Comparison of ENCODE assay signal across 8 cellular contexts in the genomic region with DNA sequence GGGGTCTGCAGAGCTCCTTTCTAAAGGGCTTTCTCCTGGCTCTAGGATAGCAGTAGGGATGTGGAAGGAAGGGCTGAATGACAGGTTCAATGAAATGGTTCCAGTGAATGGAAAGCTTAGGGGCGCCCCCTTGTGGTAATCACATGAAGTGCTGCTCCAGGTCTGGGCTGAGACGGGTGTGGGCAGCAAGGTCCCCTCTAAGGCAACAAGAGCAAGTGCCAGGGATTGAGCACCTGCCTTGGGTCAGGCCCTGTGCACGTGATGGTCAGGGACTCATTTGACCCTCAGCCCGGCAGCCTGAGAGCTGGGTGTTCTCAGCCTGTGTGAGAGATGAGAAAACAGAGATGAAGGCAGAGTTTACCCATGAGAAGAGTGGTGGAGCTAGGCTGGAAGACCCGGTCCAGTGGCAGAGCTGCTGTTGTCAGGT. TPM values are rescaled to one million over a fixed set of nuclear protein-coding genes. Genes with fewer than 3 reads are reported as not detected.
DNase-seq lines count a peak whose midpoint lies in the region; ATAC-seq and TF ChIP-seq lines count a peak whose summit lies in the region.

No MANE protein-coding gene starts in this region.

- 0 out of 2 replicates have a peak, but pooled peaks cover 4% of the 10 kb centered on the region for H3K9me3 Mint-ChIP-seq in WTC11

- peak; percentile 69 for ATAC-seq in WTC11
- ATAC-seq in HG02973 (IDR thresholded peaks at IDR 0.05; ENCODE audit: unreplicated experiment) = no peak
- no peak for ATAC-seq in GM18858 (IDR thresholded peaks at IDR 0.05; ENCODE audit: unreplicated experiment)

- no peak overlapping the region for H3K27ac ChIP-seq in breast epithelium

- H3K4me1 Mint-ChIP-seq in WTC11 = no peaks in the 10 kb centered on the region; the same call in 1 of the 2 replicates

- no peaks in the 10 kb centered on the region for H3K27me3 Mint-ChIP-seq in WTC11 (ENCODE audit: low read depth)

- no peak overlapping the region for H3K4me3 Mint-ChIP-seq in WTC11

- H3K4me1 ChIP-seq in breast epithelium = no peaks in the 10 kb centered on the region

- no peaks in the 10 kb centered on the region for H3K27me3 ChIP-seq in breast epithelium

- CTCF ChIA-PET in WTC11 (lab: Charles Lee) = interaction anchor here (0.6 to 9.4 kb wide), 47 partner anchors 10 to 562 kb away, joined by 3 to 213 read pairs (median 5); partner anchors contain the start of genes CCR8, CX3CR1, GORASP1 and TTC21A

- POLR2A ChIA-PET in WTC11 (lab: Charles Lee) = no interaction called here

- TF ChIP-seq CTCF in GM12875 (IDR thresholded peaks at IDR 0.05; ENCODE audit: borderline replicate concordance, insufficient read depth, low read depth, low read length) (peak; percentile 93), WTC11 (IDR thresholded peaks at IDR 0.05) (peak; percentile 91), breast epithelium (IDR thresholded peaks at IDR 0.05) (peak; percentile 82 to 86 (median 82))

- H3K36me3 Mint-ChIP-seq in WTC11 = no peaks in the 10 kb centered on the region

- intact Hi-C loops in breast epithelium (cut with DNase I; ENCODE audit: low total_unique reads) = loop anchor here (10.0 kb wide), 1 partner anchor 187 kb away; the partner anchor contains the start of genes GORASP1 and TTC21A

- no peaks in the 10 kb centered on the region for H3K9me3 ChIP-seq in breast epithelium

- H3K27ac Mint-ChIP-seq in WTC11 = no peak overlapping the region

- H3K36me3 ChIP-seq in breast epithelium = no peaks in the 10 kb centered on the region

- TF ChIP-seq POLR2A in breast epithelium (IDR thresholded peaks at IDR 0.05) = no peak

- no peak overlapping the region for H3K4me3 ChIP-seq in GM12875 (ENCODE audit: low read depth, low read length)
- no peak overlapping the region for H3K4me3 ChIP-seq in breast epithelium

- DNase-seq in NCI-H2029 (lab: John Stamatoyannopoulos, UW) (peak; percentile 57), WTC11 (ENCODE audit: low spot score) (peak; percentile 92), breast epithelium (ENCODE audit: low spot score in 2 of 2) (peak; percentile 36 to 75), islet precursor cell (peak; percentile 90)
- DNase-seq in stimulated activated CD4-positive, alpha-beta T cell treated with anti-CD3 and anti-CD28 coated beads, Interleukin-2, amount 100 ng/mL, for 24 hours = peak; percentile 82 to 83

TF ChIP-seq in WTC11, 78 proteins besides CTCF, POLR2A, EP300 and RAD21:
- TF ChIP-seq, protein P1, sequence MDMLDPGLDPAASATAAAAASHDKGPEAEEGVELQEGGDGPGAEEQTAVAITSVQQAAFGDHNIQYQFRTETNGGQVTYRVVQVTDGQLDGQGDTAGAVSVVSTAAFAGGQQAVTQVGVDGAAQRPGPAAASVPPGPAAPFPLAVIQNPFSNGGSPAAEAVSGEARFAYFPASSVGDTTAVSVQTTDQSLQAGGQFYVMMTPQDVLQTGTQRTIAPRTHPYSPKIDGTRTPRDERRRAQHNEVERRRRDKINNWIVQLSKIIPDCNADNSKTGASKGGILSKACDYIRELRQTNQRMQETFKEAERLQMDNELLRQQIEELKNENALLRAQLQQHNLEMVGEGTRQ (CRISPR knock-in tag; IDR thresholded peaks at IDR 0.05) = peak; percentile 54
- TF ChIP-seq ZNF121 (CRISPR knock-in tag; IDR thresholded peaks at IDR 0.05) (peak; percentile 99), RORB (CRISPR knock-in tag; IDR thresholded peaks at IDR 0.05) (no peak), NFE2L1 (CRISPR knock-in tag; IDR thresholded peaks at IDR 0.05) (no peak), ZNF232 (CRISPR knock-in tag; IDR thresholded peaks at IDR 0.05) (no peak)

RNA-seq across cellular contexts. Expression of gene CX3CR1, which starts 12.1 kb away (rescaled TPM):
- total RNA-seq in WTC11 (2021) (0.07 to 0.37 TPM (median 0.11 TPM) in 3 replicates), breast epithelium (1 to 10 TPM in 2 of 3 donors, under 1 TPM in 1; 0.32 to 2.8 (median 1.3) TPM)

RNA-seq across cellular contexts. Expression of gene CCR8, which starts 37.6 kb away (rescaled TPM):
- total RNA-seq in WTC11 (2021) (0.33 TPM in 1 of 3 replicates, not detected in the others), breast epithelium (not detected)
